Comparison of ENCODE assay signal across 8 cellular contexts in genomic region chr12:42756841-42757661, GRCh38.
DNase-seq lines count a peak whose midpoint lies in the region; ATAC-seq and TF ChIP-seq lines count a peak whose summit lies in the region.

No MANE protein-coding gene starts in this region.

- TF ChIP-seq CTCF in epithelial cell of esophagus (IDR thresholded peaks at IDR 0.05; ENCODE audit: insufficient read depth, low read depth, low read length, missing control alignments) (no peak), A673 (conservative IDR thresholded peaks at IDR 0.05; ENCODE audit: low read depth, low read length) (no peak)

- BruUV-seq in A673 (replicated peaks; lab: Mats Ljungman, UMichigan) = no TSS peak

- H3K27ac ChIP-seq in HUES64 (ENCODE audit: low read depth, low read length) = peak overlapping the region; percentile 93
- no peak overlapping the region for H3K27ac ChIP-seq in A673 (ENCODE audit: low read depth, low read length, poor library complexity, severe bottlenecking)

- intact Hi-C loops in A673 (cut with micrococcal nuclease; ENCODE audit: unreplicated experiment) = no loop called here
- intact Hi-C loops in sciatic nerve (cut with DNase I) = no loop called here

- H3K9me3 ChIP-seq in HUES64 (ENCODE audit: insufficient read depth, low read depth, low read length) = no peaks in the 10 kb centered on the region
- H3K9me3 ChIP-seq in A673 (ENCODE audit: low read depth, low read length, poor library complexity, severe bottlenecking) = no peaks in the 10 kb centered on the region

- DNase-seq in epithelial cell of esophagus (ENCODE audit: low read depth) (peak; percentile 95), renal cortical epithelial cell (ENCODE audit: low read depth) (peak; percentile 100), A673 (ENCODE audit: low spot score) (no peak), sciatic nerve (ENCODE audit: low spot score) (no peak), hypothalamus (lab: John Stamatoyannopoulos, UW) (no peak)

- POLR2A ChIA-PET in A673 (lab: Charles Lee; ENCODE audit: low non-redundant PET) = no interaction called here

- 10% methylated on average over 11 of the region's 11 CpGs for WGBS in HUES64

- H3K36me3 ChIP-seq in HUES64 (ENCODE audit: insufficient read depth, low read length) (no peaks in the 10 kb centered on the region), A673 (ENCODE audit: insufficient read depth, low read length, poor library complexity, severe bottlenecking) (no peaks in the 10 kb centered on the region)

- H3K4me3 ChIP-seq in HUES64 (ENCODE audit: low read length) (peak overlapping the region; percentile 26; the same call in 1 of the 2 replicates), epithelial cell of esophagus (ENCODE audit: low read length) (no peak overlapping the region), A673 (ENCODE audit: low read depth, low read length, poor library complexity, severe bottlenecking) (no peak overlapping the region)

- peak overlapping the region; percentile 58 for H3K9ac ChIP-seq in HUES64 (ENCODE audit: low read depth, low read length)

- H3K4me1 ChIP-seq in HUES64 (ENCODE audit: insufficient read depth, low read length) (peaks cover 49% of the 10 kb centered on the region), A673 (ENCODE audit: insufficient read depth, low read length, poor library complexity, severe bottlenecking) (no peaks in the 10 kb centered on the region)

- H3K27me3 ChIP-seq in HUES64 (ENCODE audit: insufficient read depth, low read length) = no peaks in the 10 kb centered on the region
- no peaks in the 10 kb centered on the region for H3K27me3 ChIP-seq in A673 (replicated peaks; ENCODE audit: insufficient read depth, low read depth, low read length, poor library complexity)

- CTCF ChIA-PET in A673 (lab: Charles Lee) = no interaction called here

- peak; percentile 52 for ATAC-seq in GM19025 (IDR thresholded peaks at IDR 0.05; ENCODE audit: low read depth, unreplicated experiment)
- ATAC-seq in sciatic nerve = no peak
- ATAC-seq in HG03469 (IDR thresholded peaks at IDR 0.05; ENCODE audit: unreplicated experiment) = no peak

Comparison
In these comparisons a context has a peak if more than half of its experiments do, and no peak if none do; other contexts are left out.
1. DNase-seq: peak in epithelial cell of esophagus (single experiment) and renal cortical epithelial cell (single experiment); none in A673 (single experiment), sciatic nerve (single experiment) and hypothalamus (0 of 51).